11 cellular contexts compared by ENCODE assay signal in the genomic region with DNA sequence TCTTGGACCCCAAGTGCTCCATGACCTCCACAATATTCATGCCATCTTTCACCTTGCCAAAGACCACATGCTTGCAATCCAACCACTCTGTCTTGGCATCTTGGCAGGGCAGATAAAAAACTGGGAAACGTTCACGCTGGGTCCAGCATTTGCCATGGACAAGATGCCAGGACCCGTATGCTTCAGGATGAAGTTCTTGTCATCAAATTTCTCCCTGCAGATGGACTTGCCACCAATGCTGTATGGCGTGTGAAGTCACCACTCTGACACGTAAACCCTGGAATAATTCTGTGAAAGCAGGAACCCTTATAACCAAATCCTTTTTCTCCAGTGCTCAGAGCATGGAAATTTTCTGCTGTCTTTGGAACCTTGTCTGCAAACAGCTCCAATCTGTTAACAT.
"Had no signal": no experiment of that assay in that cellular context is flagged by ENCODE, and none has a peak within 500 bp of the region (broad histone marks: within the 10 kb centered on the region; RNA-seq: fewer than 3 reads in every experiment).

No MANE protein-coding gene starts in this region.

- H3K9me3 Mint-ChIP-seq: dendritic cell treated with granulocyte-macrophage colony-stimulating factor and Interleukin-4, amounts not matched to agents 40 ng/mL and 50 ng/mL, for 4 days; immature natural killer cell; neural crest cell had no signal

- H3K4me3 Mint-ChIP-seq: dendritic cell treated with granulocyte-macrophage colony-stimulating factor and Interleukin-4, amounts not matched to agents 40 ng/mL and 50 ng/mL, for 4 days; immature natural killer cell; neural crest cell had no signal

- DNase-seq: activated effector memory CD4-positive, alpha-beta T cell treated with anti-CD3 and anti-CD28 coated beads, Interleukin-2, amount 50 U/mL, for 16 hours; activated T-cell treated with anti-CD3 and anti-CD28 coated beads for 4 hours; central memory CD4-positive, alpha-beta T cell; erythroblast; immature natural killer cell; pancreas; SK-N-SH; trophoblast cell had no signal

- ATAC-seq: pancreas had no signal

- H3K4me2 ChIP-seq: SK-N-SH had no signal

- H3K27me3 ChIP-seq: pancreas had no signal

- H3K4me1 Mint-ChIP-seq: neural crest cell had no signal

- H3K27ac ChIP-seq: pancreas, skin epidermis had no signal

- H3K4me3 ChIP-seq: pancreas, skin epidermis had no signal

- H3K27me3 Mint-ChIP-seq: dendritic cell treated with granulocyte-macrophage colony-stimulating factor and Interleukin-4, amounts not matched to agents 40 ng/mL and 50 ng/mL, for 4 days had no signal

- H3K9me3 ChIP-seq: pancreas, SK-N-SH had no signal

- H3K9ac ChIP-seq: SK-N-SH had no signal

- H3K27ac Mint-ChIP-seq: dendritic cell treated with granulocyte-macrophage colony-stimulating factor and Interleukin-4, amounts not matched to agents 40 ng/mL and 50 ng/mL, for 4 days had no signal
